In genomic region chr1:26171084-26172072, GRCh38 we compare ENCODE assay signal across 10 cellular contexts. TPM values are rescaled to one million over a fixed set of nuclear protein-coding genes. Genes with fewer than 3 reads are reported as not detected.
DNase-seq lines count a peak whose midpoint lies in the region; ATAC-seq, FAIRE-seq and TF ChIP-seq lines count a peak whose summit lies in the region.
"Had no signal": no experiment of that assay in that cellular context is flagged by ENCODE, and none has a peak within 500 bp of the region (broad histone marks: within the 10 kb centered on the region; RNA-seq: fewer than 3 reads in every experiment).

ZNF593OS (minus strand) TSS chr1:26171832; CDS start chr1:26171661, 171 bp downstream.

- H3K4me3 Mint-ChIP-seq in IgD-negative memory B cell: peak within 1 kb of the TSS; percentile 21 to 98 (median 95)
- peak within 1 kb of the TSS; percentile 84 for H3K4me3 Mint-ChIP-seq in natural killer cell

- H3K4me3 ChIP-seq in bronchial epithelial cell (ENCODE audit: low read depth, low read length): peak within 1 kb of the TSS; percentile 78

- peak within 1 kb of the TSS; percentile 86 for H3K27ac ChIP-seq in C4-2B

- H3K27me3 ChIP-seq in bronchial epithelial cell (ENCODE audit: control insufficient read depth, insufficient read depth, low read length): no peaks in the 10 kb centered on the region

- ATAC-seq in natural killer cell: no peak
- no peak for ATAC-seq in GM18520 (IDR thresholded peaks at IDR 0.05; ENCODE audit: unreplicated experiment)
- no peak for ATAC-seq in GM18517 (IDR thresholded peaks at IDR 0.05; ENCODE audit: unreplicated experiment)

- H3K9me3 Mint-ChIP-seq in IgD-negative memory B cell (no peaks in the 10 kb centered on the region), natural killer cell (no peaks in the 10 kb centered on the region)

- H3K36me3 Mint-ChIP-seq in IgD-negative memory B cell (peaks cover 2% of the 10 kb centered on the region), natural killer cell (no peaks in the 10 kb centered on the region)

- no peak for TF ChIP-seq CTCF in C4-2B (conservative IDR thresholded peaks at IDR 0.05)
- TF ChIP-seq CTCF in bronchial epithelial cell (IDR thresholded peaks at IDR 0.05; ENCODE audit: insufficient read depth, low read length, severe bottlenecking): no peak
- TF ChIP-seq CTCF in natural killer cell (IDR thresholded peaks at IDR 0.05): no peak

- peaks cover 9% of the 10 kb centered on the region for H3K36me3 ChIP-seq in bronchial epithelial cell (ENCODE audit: control insufficient read depth, insufficient read depth, low read length)

- no peaks in the 10 kb centered on the region for H3K27me3 Mint-ChIP-seq in IgD-negative memory B cell
- H3K27me3 Mint-ChIP-seq in natural killer cell (ENCODE audit: low read depth in 2 of 2): peaks cover 0 to 6% of the 10 kb centered on the region in 2 donors

- intact Hi-C loops in natural killer cell (cut with micrococcal nuclease): no loop called here

- DNase-seq in bronchial epithelial cell (ENCODE audit: low read depth): no peak
- DNase-seq in natural killer cell: no peak
- DNase-seq in activated CD8-positive, alpha-beta memory T cell treated with anti-CD3 and anti-CD28 coated beads, Interleukin-2, amount 50 U/mL, for 48 hours: no peak
- no peak for DNase-seq in DMS79 (lab: John Stamatoyannopoulos, UW)
- DNase-seq: NCI-H1092 had no signal

- H3K27ac Mint-ChIP-seq in IgD-negative memory B cell: peak within 1 kb of the TSS in 1 of 3 donors; percentile 96
- peak within 1 kb of the TSS; percentile 66 to 92 for H3K27ac Mint-ChIP-seq in natural killer cell

- peaks cover 0 to 3% (median 0%) of the 10 kb centered on the region in 3 donors for H3K4me1 Mint-ChIP-seq in IgD-negative memory B cell
- H3K4me1 Mint-ChIP-seq in natural killer cell: peaks cover 0 to 20% of the 10 kb centered on the region in 2 donors

- FAIRE-seq in bronchial epithelial cell (lab: Jason Lieb, UNC): no peak

RNA-seq across cellular contexts. Expression of gene ZNF593OS, which starts in this region (rescaled TPM):
- 0.61 TPM for polyA plus RNA-seq in IgD-negative memory B cell
- not detected in 2 replicates for total RNA-seq in bronchial epithelial cell
- not detected for total RNA-seq in natural killer cell
- total RNA-seq: mononuclear cell had no signal
